Comparison of ENCODE assay signal across 1 cellular context in the genomic region with DNA sequence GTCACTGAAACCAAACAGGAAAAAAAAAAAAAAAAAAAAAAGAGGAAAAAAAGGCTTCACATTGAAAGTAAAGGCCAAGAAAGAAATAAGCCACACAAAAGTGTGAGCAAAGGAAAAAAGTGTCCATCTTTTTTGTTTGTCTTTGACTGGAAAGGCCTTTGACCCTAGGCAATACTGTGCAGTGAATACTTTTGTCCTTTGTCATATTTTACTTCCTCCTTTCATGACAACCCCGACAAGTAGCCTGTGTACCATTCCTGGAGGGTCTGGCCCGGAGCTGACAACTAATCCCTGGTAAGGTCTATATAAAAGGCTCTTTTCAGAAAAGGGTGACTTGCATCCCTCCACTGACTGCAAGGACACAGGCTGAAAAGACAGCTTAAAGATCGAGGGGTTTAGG.
TF ChIP-seq lines count a peak whose summit lies in the region.

No MANE protein-coding gene starts in this region.

TF ChIP-seq in HepG2, 621 proteins besides CTCF, POLR2A, EP300 and RAD21 (continued from another document and continues in another):
- TF ChIP-seq ZNF883 (CRISPR knock-in tag; IDR thresholded peaks at IDR 0.05; ENCODE audit: not compliant biosample characterization): no peak
- no peak for TF ChIP-seq REPIN1 (CRISPR knock-in tag; IDR thresholded peaks at IDR 0.05; ENCODE audit: borderline replicate concordance, low read depth)
- TF ChIP-seq, protein P1, sequence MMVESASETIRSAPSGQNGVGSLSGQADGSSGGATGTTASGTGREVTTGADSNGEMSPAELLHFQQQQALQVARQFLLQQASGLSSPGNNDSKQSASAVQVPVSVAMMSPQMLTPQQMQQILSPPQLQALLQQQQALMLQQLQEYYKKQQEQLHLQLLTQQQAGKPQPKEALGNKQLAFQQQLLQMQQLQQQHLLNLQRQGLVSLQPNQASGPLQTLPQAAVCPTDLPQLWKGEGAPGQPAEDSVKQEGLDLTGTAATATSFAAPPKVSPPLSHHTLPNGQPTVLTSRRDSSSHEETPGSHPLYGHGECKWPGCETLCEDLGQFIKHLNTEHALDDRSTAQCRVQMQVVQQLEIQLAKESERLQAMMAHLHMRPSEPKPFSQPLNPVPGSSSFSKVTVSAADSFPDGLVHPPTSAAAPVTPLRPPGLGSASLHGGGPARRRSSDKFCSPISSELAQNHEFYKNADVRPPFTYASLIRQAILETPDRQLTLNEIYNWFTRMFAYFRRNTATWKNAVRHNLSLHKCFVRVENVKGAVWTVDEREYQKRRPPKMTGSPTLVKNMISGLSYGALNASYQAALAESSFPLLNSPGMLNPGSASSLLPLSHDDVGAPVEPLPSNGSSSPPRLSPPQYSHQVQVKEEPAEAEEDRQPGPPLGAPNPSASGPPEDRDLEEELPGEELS (CRISPR knock-in tag; IDR thresholded peaks at IDR 0.05): 0 out of 2 replicates have a peak, but pooled peaks have one; percentile 29
- TF ChIP-seq, protein P2, sequence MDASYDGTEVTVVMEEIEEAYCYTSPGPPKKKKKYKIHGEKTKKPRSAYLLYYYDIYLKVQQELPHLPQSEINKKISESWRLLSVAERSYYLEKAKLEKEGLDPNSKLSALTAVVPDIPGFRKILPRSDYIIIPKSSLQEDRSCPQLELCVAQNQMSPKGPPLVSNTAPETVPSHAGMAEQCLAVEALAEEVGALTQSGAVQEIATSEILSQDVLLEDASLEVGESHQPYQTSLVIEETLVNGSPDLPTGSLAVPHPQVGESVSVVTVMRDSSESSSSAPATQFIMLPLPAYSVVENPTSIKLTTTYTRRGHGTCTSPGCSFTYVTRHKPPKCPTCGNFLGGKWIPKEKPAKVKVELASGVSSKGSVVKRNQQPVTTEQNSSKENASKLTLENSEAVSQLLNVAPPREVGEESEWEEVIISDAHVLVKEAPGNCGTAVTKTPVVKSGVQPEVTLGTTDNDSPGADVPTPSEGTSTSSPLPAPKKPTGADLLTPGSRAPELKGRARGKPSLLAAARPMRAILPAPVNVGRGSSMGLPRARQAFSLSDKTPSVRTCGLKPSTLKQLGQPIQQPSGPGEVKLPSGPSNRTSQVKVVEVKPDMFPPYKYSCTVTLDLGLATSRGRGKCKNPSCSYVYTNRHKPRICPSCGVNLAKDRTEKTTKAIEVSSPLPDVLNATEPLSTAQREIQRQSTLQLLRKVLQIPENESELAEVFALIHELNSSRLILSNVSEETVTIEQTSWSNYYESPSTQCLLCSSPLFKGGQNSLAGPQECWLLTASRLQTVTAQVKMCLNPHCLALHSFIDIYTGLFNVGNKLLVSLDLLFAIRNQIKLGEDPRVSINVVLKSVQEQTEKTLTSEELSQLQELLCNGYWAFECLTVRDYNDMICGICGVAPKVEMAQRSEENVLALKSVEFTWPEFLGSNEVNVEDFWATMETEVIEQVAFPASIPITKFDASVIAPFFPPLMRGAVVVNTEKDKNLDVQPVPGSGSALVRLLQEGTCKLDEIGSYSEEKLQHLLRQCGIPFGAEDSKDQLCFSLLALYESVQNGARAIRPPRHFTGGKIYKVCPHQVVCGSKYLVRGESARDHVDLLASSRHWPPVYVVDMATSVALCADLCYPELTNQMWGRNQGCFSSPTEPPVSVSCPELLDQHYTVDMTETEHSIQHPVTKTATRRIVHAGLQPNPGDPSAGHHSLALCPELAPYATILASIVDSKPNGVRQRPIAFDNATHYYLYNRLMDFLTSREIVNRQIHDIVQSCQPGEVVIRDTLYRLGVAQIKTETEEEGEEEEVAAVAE (CRISPR knock-in tag; IDR thresholded peaks at IDR 0.05; ENCODE audit: borderline replicate concordance): no peak
- TF ChIP-seq, protein P3, sequence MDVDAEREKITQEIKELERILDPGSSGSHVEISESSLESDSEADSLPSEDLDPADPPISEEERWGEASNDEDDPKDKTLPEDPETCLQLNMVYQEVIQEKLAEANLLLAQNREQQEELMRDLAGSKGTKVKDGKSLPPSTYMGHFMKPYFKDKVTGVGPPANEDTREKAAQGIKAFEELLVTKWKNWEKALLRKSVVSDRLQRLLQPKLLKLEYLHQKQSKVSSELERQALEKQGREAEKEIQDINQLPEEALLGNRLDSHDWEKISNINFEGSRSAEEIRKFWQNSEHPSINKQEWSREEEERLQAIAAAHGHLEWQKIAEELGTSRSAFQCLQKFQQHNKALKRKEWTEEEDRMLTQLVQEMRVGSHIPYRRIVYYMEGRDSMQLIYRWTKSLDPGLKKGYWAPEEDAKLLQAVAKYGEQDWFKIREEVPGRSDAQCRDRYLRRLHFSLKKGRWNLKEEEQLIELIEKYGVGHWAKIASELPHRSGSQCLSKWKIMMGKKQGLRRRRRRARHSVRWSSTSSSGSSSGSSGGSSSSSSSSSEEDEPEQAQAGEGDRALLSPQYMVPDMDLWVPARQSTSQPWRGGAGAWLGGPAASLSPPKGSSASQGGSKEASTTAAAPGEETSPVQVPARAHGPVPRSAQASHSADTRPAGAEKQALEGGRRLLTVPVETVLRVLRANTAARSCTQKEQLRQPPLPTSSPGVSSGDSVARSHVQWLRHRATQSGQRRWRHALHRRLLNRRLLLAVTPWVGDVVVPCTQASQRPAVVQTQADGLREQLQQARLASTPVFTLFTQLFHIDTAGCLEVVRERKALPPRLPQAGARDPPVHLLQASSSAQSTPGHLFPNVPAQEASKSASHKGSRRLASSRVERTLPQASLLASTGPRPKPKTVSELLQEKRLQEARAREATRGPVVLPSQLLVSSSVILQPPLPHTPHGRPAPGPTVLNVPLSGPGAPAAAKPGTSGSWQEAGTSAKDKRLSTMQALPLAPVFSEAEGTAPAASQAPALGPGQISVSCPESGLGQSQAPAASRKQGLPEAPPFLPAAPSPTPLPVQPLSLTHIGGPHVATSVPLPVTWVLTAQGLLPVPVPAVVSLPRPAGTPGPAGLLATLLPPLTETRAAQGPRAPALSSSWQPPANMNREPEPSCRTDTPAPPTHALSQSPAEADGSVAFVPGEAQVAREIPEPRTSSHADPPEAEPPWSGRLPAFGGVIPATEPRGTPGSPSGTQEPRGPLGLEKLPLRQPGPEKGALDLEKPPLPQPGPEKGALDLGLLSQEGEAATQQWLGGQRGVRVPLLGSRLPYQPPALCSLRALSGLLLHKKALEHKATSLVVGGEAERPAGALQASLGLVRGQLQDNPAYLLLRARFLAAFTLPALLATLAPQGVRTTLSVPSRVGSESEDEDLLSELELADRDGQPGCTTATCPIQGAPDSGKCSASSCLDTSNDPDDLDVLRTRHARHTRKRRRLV (CRISPR knock-in tag; IDR thresholded peaks at IDR 0.05): no peak
- no peak for TF ChIP-seq ZNF205 (CRISPR knock-in tag; IDR thresholded peaks at IDR 0.05)
- TF ChIP-seq ZNF333 (CRISPR knock-in tag; IDR thresholded peaks at IDR 0.05; ENCODE audit: borderline replicate concordance): no peak
- 0 out of 2 replicates have a peak, but pooled peaks have one; percentile 35 for TF ChIP-seq SOX13 (IDR thresholded peaks at IDR 0.05)
- peak in 1 of 2 experiments; percentile 83; a peak in 2 of 4 replicates for TF ChIP-seq SOX13 (CRISPR knock-in tag; conservative IDR thresholded peaks at IDR 0.05 in 1 of 2, IDR thresholded peaks at IDR 0.05 in 1 of 2)
- no peak for TF ChIP-seq SMARCE1 (IDR thresholded peaks at IDR 0.05; ENCODE audit: borderline replicate concordance)
- TF ChIP-seq, protein P4, sequence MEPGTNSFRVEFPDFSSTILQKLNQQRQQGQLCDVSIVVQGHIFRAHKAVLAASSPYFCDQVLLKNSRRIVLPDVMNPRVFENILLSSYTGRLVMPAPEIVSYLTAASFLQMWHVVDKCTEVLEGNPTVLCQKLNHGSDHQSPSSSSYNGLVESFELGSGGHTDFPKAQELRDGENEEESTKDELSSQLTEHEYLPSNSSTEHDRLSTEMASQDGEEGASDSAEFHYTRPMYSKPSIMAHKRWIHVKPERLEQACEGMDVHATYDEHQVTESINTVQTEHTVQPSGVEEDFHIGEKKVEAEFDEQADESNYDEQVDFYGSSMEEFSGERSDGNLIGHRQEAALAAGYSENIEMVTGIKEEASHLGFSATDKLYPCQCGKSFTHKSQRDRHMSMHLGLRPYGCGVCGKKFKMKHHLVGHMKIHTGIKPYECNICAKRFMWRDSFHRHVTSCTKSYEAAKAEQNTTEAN (CRISPR knock-in tag; conservative IDR thresholded peaks at IDR 0.05): peak; percentile 48; the same call in 1 of the 2 replicates
- TF ChIP-seq FOXP1 (IDR thresholded peaks at IDR 0.05): no peak
- TF ChIP-seq FOXP1 (CRISPR knock-in tag; IDR thresholded peaks at IDR 0.05): peak; percentile 5; the same call in 1 of the 2 replicates
- TF ChIP-seq NFRKB (IDR thresholded peaks at IDR 0.05): no peak
- peak; percentile 87; the same call in 1 of the 2 replicates for TF ChIP-seq ZNF7 (CRISPR knock-in tag; IDR thresholded peaks at IDR 0.05)
- TF ChIP-seq SMYD3 (CRISPR knock-in tag; IDR thresholded peaks at IDR 0.05): no peak
- no peak for TF ChIP-seq HOXA3 (CRISPR knock-in tag; IDR thresholded peaks at IDR 0.05)
- no peak for TF ChIP-seq HNF4G (IDR thresholded peaks at IDR 0.05; ENCODE audit: borderline replicate concordance, low read depth, low read length)
- TF ChIP-seq HNF4G (CRISPR knock-in tag; IDR thresholded peaks at IDR 0.05; ENCODE audit: borderline replicate concordance, low read depth): no peak
- TF ChIP-seq, protein P5, sequence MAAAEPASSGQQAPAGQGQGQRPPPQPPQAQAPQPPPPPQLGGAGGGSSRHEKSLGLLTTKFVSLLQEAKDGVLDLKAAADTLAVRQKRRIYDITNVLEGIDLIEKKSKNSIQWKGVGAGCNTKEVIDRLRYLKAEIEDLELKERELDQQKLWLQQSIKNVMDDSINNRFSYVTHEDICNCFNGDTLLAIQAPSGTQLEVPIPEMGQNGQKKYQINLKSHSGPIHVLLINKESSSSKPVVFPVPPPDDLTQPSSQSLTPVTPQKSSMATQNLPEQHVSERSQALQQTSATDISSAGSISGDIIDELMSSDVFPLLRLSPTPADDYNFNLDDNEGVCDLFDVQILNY (CRISPR knock-in tag; conservative IDR thresholded peaks at IDR 0.05): no peak
- peak; percentile 54; the same call in 1 of the 2 replicates for TF ChIP-seq ETV5 (CRISPR knock-in tag; IDR thresholded peaks at IDR 0.05; ENCODE audit: borderline replicate concordance)
- no peak for TF ChIP-seq ZNF713 (CRISPR knock-in tag; IDR thresholded peaks at IDR 0.05)
- TF ChIP-seq, protein P6, sequence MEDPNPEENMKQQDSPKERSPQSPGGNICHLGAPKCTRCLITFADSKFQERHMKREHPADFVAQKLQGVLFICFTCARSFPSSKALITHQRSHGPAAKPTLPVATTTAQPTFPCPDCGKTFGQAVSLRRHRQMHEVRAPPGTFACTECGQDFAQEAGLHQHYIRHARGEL (CRISPR knock-in tag; IDR thresholded peaks at IDR 0.05): no peak
- peak; percentile 54; the same call in 1 of the 2 replicates for TF ChIP-seq RXRB (CRISPR knock-in tag; IDR thresholded peaks at IDR 0.05; ENCODE audit: borderline replicate concordance)
- TF ChIP-seq HDAC2 (CRISPR knock-in tag; IDR thresholded peaks at IDR 0.05): peak; percentile 27; the same call in 1 of the 2 replicates
- no peak for TF ChIP-seq ATRX (CRISPR knock-in tag; IDR thresholded peaks at IDR 0.05; ENCODE audit: borderline replicate concordance)
- TF ChIP-seq ZNF484 (CRISPR knock-in tag; IDR thresholded peaks at IDR 0.05; ENCODE audit: borderline replicate concordance, low read depth): no peak
- TF ChIP-seq, protein P7, sequence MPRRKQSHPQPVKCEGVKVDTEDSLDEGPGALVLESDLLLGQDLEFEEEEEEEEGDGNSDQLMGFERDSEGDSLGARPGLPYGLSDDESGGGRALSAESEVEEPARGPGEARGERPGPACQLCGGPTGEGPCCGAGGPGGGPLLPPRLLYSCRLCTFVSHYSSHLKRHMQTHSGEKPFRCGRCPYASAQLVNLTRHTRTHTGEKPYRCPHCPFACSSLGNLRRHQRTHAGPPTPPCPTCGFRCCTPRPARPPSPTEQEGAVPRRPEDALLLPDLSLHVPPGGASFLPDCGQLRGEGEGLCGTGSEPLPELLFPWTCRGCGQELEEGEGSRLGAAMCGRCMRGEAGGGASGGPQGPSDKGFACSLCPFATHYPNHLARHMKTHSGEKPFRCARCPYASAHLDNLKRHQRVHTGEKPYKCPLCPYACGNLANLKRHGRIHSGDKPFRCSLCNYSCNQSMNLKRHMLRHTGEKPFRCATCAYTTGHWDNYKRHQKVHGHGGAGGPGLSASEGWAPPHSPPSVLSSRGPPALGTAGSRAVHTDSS (CRISPR knock-in tag; conservative IDR thresholded peaks at IDR 0.05): no peak
- TF ChIP-seq, protein P8, sequence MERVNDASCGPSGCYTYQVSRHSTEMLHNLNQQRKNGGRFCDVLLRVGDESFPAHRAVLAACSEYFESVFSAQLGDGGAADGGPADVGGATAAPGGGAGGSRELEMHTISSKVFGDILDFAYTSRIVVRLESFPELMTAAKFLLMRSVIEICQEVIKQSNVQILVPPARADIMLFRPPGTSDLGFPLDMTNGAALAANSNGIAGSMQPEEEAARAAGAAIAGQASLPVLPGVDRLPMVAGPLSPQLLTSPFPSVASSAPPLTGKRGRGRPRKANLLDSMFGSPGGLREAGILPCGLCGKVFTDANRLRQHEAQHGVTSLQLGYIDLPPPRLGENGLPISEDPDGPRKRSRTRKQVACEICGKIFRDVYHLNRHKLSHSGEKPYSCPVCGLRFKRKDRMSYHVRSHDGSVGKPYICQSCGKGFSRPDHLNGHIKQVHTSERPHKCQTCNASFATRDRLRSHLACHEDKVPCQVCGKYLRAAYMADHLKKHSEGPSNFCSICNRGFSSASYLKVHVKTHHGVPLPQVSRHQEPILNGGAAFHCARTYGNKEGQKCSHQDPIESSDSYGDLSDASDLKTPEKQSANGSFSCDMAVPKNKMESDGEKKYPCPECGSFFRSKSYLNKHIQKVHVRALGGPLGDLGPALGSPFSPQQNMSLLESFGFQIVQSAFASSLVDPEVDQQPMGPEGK (CRISPR knock-in tag; IDR thresholded peaks at IDR 0.05): 0 out of 2 replicates have a peak, but pooled peaks have one; percentile 5
- TF ChIP-seq, protein P9, sequence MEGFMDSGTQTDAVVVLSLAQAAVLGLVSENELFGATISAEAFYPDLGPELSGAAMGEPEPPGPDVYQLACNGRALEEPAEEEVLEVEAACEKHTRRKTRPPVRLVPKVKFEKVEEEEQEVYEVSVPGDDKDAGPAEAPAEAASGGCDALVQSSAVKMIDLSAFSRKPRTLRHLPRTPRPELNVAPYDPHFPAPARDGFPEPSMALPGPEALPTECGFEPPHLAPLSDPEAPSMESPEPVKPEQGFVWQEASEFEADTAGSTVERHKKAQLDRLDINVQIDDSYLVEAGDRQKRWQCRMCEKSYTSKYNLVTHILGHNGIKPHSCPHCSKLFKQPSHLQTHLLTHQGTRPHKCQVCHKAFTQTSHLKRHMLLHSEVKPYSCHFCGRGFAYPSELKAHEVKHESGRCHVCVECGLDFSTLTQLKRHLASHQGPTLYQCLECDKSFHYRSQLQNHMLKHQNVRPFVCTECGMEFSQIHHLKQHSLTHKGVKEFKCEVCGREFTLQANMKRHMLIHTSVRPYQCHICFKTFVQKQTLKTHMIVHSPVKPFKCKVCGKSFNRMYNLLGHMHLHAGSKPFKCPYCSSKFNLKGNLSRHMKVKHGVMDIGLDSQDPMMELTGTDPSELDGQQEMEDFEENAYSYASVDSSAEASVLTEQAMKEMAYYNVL (CRISPR knock-in tag; IDR thresholded peaks at IDR 0.05; ENCODE audit: borderline replicate concordance): 0 out of 2 replicates have a peak, but pooled peaks have one; percentile 48
- peak; percentile 52; the same call in 1 of the 2 replicates for TF ChIP-seq PPARG (CRISPR knock-in tag; conservative IDR thresholded peaks at IDR 0.05)
- TF ChIP-seq, protein P10, sequence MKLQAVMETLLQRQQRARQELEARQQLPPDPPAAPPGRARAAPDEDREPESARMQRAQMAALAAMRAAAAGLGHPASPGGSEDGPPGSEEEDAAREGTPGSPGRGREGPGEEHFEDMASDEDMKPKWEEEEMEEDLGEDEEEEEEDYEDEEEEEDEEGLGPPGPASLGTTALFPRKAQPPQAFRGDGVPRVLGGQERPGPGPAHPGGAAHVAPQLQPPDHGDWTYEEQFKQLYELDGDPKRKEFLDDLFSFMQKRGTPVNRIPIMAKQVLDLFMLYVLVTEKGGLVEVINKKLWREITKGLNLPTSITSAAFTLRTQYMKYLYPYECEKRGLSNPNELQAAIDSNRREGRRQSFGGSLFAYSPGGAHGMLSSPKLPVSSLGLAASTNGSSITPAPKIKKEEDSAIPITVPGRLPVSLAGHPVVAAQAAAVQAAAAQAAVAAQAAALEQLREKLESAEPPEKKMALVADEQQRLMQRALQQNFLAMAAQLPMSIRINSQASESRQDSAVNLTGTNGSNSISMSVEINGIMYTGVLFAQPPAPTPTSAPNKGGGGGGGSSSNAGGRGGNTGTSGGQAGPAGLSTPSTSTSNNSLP (IDR thresholded peaks at IDR 0.05; ENCODE audit: low read depth, low read length): no peak
